Comparison of ENCODE assay signal across 13 cellular contexts in the genomic region with DNA sequence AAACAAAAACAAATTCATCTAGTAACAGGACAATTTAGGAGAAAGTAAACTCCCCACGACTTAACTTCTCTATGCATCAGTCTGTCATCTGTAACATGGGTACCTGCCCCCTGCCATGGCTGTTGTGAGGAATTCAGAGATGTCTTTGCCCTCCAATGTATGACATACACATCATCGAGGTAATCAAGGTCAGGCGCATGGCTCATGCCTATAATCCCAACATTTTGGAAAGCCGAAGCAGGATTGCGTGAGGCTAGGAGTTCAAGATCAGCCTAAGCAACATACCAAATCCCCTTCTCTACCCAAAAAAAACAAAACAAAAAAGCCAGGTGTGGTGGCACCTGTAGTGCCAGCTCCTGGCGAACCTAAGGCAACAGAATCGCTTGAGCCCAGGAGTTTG. TPM values are rescaled to one million over a fixed set of nuclear protein-coding genes. Genes with fewer than 3 reads are reported as not detected.
DNase-seq lines count a peak whose midpoint lies in the region; ATAC-seq and TF ChIP-seq lines count a peak whose summit lies in the region.
"Had no signal": no experiment of that assay in that cellular context is flagged by ENCODE, and none has a peak within 500 bp of the region (broad histone marks: within the 10 kb centered on the region; RNA-seq: fewer than 3 reads in every experiment).

No MANE protein-coding gene starts in this region.

- no peaks in the 10 kb centered on the region for H3K27me3 Mint-ChIP-seq in MCF 10A (ENCODE audit: insufficient read depth, unreplicated experiment)
- H3K27me3 Mint-ChIP-seq in progenitor cell of endocrine pancreas, result no peaks in the 10 kb centered on the region

- no peaks in the 10 kb centered on the region for H3K9me3 ChIP-seq in breast epithelium
- H3K9me3 ChIP-seq: SJCRH30 had no signal

- H3K9me3 Mint-ChIP-seq in MCF 10A (ENCODE audit: unreplicated experiment) (no peaks in the 10 kb centered on the region), progenitor cell of endocrine pancreas (ENCODE audit: low read depth) (no peaks in the 10 kb centered on the region)

- H3K27ac Mint-ChIP-seq in MCF 10A (ENCODE audit: low read depth, unreplicated experiment) (no peak overlapping the region), progenitor cell of endocrine pancreas (peak overlapping the region; percentile 39)

- TF ChIP-seq CTCF in MCF 10A (IDR thresholded peaks at IDR 0.05; ENCODE audit: unreplicated experiment) (no peak), breast epithelium (IDR thresholded peaks at IDR 0.05) (no peak), progenitor cell of endocrine pancreas (IDR thresholded peaks at IDR 0.05; ENCODE audit: unreplicated experiment) (no peak)

- H3K4me3 ChIP-seq in breast epithelium, result no peak overlapping the region
- H3K4me3 ChIP-seq: SJCRH30 had no signal

- H3K4me1 Mint-ChIP-seq in MCF 10A (ENCODE audit: insufficient read depth, unreplicated experiment) (peaks cover 7% of the 10 kb centered on the region), progenitor cell of endocrine pancreas (ENCODE audit: low read depth) (peaks cover 10% of the 10 kb centered on the region)

- intact Hi-C loops in MCF 10A (cut with micrococcal nuclease) (no loop called here), breast epithelium (cut with DNase I; ENCODE audit: low total_unique reads) (no loop called here)

- POLR2A ChIA-PET in MCF 10A (lab: Yijun Ruan, JAX), result interaction anchor here (0.7 to 12.5 kb wide), 5 partner anchors 50 to 141 kb away, joined by 3 to 196 read pairs (median 27); a partner anchor contains a TSS

- BruUV-seq in MCF 10A (replicated peaks; lab: Mats Ljungman, UMichigan), result no TSS peak

- H3K36me3 ChIP-seq in breast epithelium, result no peaks in the 10 kb centered on the region

- peak; percentile 12 for DNase-seq in MCF 10A (ENCODE audit: unreplicated experiment)
- no peak for DNase-seq in breast epithelium (ENCODE audit: low spot score in 2 of 2)
- DNase-seq in RPMI7951 (ENCODE audit: low read depth), result peak; percentile 8
- no peak for DNase-seq in progenitor cell of endocrine pancreas (ENCODE audit: low spot score, unreplicated experiment)
- DNase-seq in NCI-H524 treated with DMSO at 0.1 percent for 48 hours (lab: John Stamatoyannopoulos, UW), result no peak
- DNase-seq: anterior cingulate cortex, cortex of kidney, hypothalamus, KG1, NCI-H187, NCI-H748 treated with DMSO at 0.1 percent for 48 hours had no signal

- no peak overlapping the region for H3K4me3 Mint-ChIP-seq in MCF 10A (ENCODE audit: unreplicated experiment)
- no peak overlapping the region for H3K4me3 Mint-ChIP-seq in progenitor cell of endocrine pancreas (ENCODE audit: low read depth)

- CTCF ChIA-PET in MCF 10A (lab: Yijun Ruan, JAX), result interaction anchor here (2.4 to 6.5 kb wide), 2 partner anchors 99 to 141 kb away, joined by 12 to 108 read pairs; no protein-coding TSS in a partner anchor

- no peaks in the 10 kb centered on the region for H3K4me1 ChIP-seq in breast epithelium
- H3K4me1 ChIP-seq: SJCRH30 had no signal

- H3K27ac ChIP-seq in breast epithelium, result no peak overlapping the region
- H3K27ac ChIP-seq: SJCRH30 had no signal

- ATAC-seq in HG02763 (IDR thresholded peaks at IDR 0.05; ENCODE audit: unreplicated experiment), result no peak

- TF ChIP-seq POLR2A in breast epithelium (IDR thresholded peaks at IDR 0.05), result no peak

- H3K36me3 Mint-ChIP-seq in MCF 10A (ENCODE audit: insufficient read depth, unreplicated experiment) (peaks cover 56% of the 10 kb centered on the region), progenitor cell of endocrine pancreas (ENCODE audit: insufficient read depth) (peaks cover 19% of the 10 kb centered on the region)

- no peaks in the 10 kb centered on the region for H3K27me3 ChIP-seq in breast epithelium

RNA-seq across cellular contexts. Expression of a gene that starts 9.0 kb away (rescaled TPM):
- total RNA-seq in MCF 10A (2022), result 13,507 and 14,346 TPM in 2 replicates
- total RNA-seq in breast epithelium, result over 10,000 TPM; 12,629 to 16,405 (median 13,038) TPM
- total RNA-seq in RPMI7951 (2014; rRNA removed; shearing (Covaris generic)), result 8,626 and 10,453 TPM in 2 replicates
- total RNA-seq in progenitor cell of endocrine pancreas, result 12,032 and 12,129 TPM in 2 replicates

RNA-seq across cellular contexts. Expression of a gene that starts 50.3 kb away (rescaled TPM):
- 50.8 and 51.4 TPM in 2 replicates for total RNA-seq in MCF 10A (2022)
- total RNA-seq in breast epithelium, result 10 to 100 TPM; 17.4 to 40.8 (median 34.4) TPM
- 34.8 and 43.5 TPM in 2 replicates for total RNA-seq in RPMI7951 (2014; rRNA removed; shearing (Covaris generic))
- total RNA-seq in progenitor cell of endocrine pancreas, result 20.5 and 27.5 TPM in 2 replicates

RNA-seq across cellular contexts. Expression of a gene that starts 59.7 kb away (rescaled TPM):
- total RNA-seq in MCF 10A (2022) (11.6 and 14.1 TPM in 2 replicates), breast epithelium (1 to 10 TPM; 3.7 to 5.9 (median 3.7) TPM), progenitor cell of endocrine pancreas (0.24 and 0.31 TPM in 2 replicates)
- 13.8 and 20.5 TPM in 2 replicates for total RNA-seq in RPMI7951 (2014; rRNA removed; shearing (Covaris generic))

Comparison
In these comparisons a context has a peak if more than half of its experiments do, and no peak if none do; other contexts are left out.
1. DNase-seq: peak in MCF 10A (single experiment) and RPMI7951 (single experiment); none in breast epithelium (0 of 2), progenitor cell of endocrine pancreas (single experiment) and NCI-H524 treated with DMSO at 0.1 percent for 48 hours (single experiment).